ENCODE assay signal across 8 cellular contexts in genomic region chr1:1157914-1158710, GRCh38. TPM values are rescaled to one million over a fixed set of nuclear protein-coding genes. Genes with fewer than 3 reads are reported as not detected.
DNase-seq lines count a peak whose midpoint lies in the region; ATAC-seq lines count a peak whose summit lies in the region.

No MANE protein-coding gene starts in this region.

- H3K9me3 ChIP-seq in T-helper 17 cell (ENCODE audit: control insufficient read depth, low read length, poor library complexity, severe bottlenecking) = no peaks in the 10 kb centered on the region

- no peaks in the 10 kb centered on the region for H3K4me1 Mint-ChIP-seq in T-helper 17 cell
- no peaks in the 10 kb centered on the region for H3K4me1 Mint-ChIP-seq in dendritic cell treated with granulocyte-macrophage colony-stimulating factor and Interleukin-4, amounts not matched to agents 40 ng/mL and 50 ng/mL, for 4 days (ENCODE audit: low read depth)
- peaks cover 6% of the 10 kb centered on the region for H3K4me1 Mint-ChIP-seq in stimulated activated naive CD8-positive, alpha-beta T cell treated with anti-CD3 and anti-CD28 coated beads, Interleukin-15, Interleukin-2, amounts not matched to agents 100 ng/mL and 50 ng/mL, for 24 hours (ENCODE audit: low read depth)

- H3K27me3 Mint-ChIP-seq in T-helper 17 cell = no peaks in the 10 kb centered on the region
- H3K27me3 Mint-ChIP-seq in dendritic cell treated with granulocyte-macrophage colony-stimulating factor and Interleukin-4, amounts not matched to agents 40 ng/mL and 50 ng/mL, for 4 days = peaks cover 9% of the 10 kb centered on the region
- H3K27me3 Mint-ChIP-seq in stimulated activated naive CD8-positive, alpha-beta T cell treated with anti-CD3 and anti-CD28 coated beads, Interleukin-15, Interleukin-2, amounts not matched to agents 100 ng/mL and 50 ng/mL, for 24 hours = no peaks in the 10 kb centered on the region

- intact Hi-C loops in dendritic cell treated with granulocyte-macrophage colony-stimulating factor and Interleukin-4, amounts not matched to agents 40 ng/mL and 50 ng/mL, for 4 days (cut with micrococcal nuclease) = no loop called here

- ATAC-seq in HG02852 (IDR thresholded peaks at IDR 0.05; ENCODE audit: unreplicated experiment) (peak; percentile 42), T-helper 17 cell (peak; percentile 71), HG03565 (IDR thresholded peaks at IDR 0.05; ENCODE audit: unreplicated experiment) (no peak)

- H3K36me3 Mint-ChIP-seq in T-helper 17 cell (ENCODE audit: low read depth) = no peaks in the 10 kb centered on the region
- no peaks in the 10 kb centered on the region for H3K36me3 Mint-ChIP-seq in dendritic cell treated with granulocyte-macrophage colony-stimulating factor and Interleukin-4, amounts not matched to agents 40 ng/mL and 50 ng/mL, for 4 days (ENCODE audit: low read depth)
- H3K36me3 Mint-ChIP-seq in stimulated activated naive CD8-positive, alpha-beta T cell treated with anti-CD3 and anti-CD28 coated beads, Interleukin-15, Interleukin-2, amounts not matched to agents 100 ng/mL and 50 ng/mL, for 24 hours (ENCODE audit: low read depth) = peaks cover 4% of the 10 kb centered on the region

- peak; percentile 5 for DNase-seq in GM04504 (ENCODE audit: low read depth)
- no peak for DNase-seq in T-helper 17 cell
- peak; percentile 79 for DNase-seq in left kidney (ENCODE audit: low read depth, low spot score)
- no peak for DNase-seq in KG1 (lab: John Stamatoyannopoulos, UW)

- peak overlapping the region; percentile 78 for H3K4me3 Mint-ChIP-seq in T-helper 17 cell
- peak overlapping the region; percentile 73 for H3K4me3 Mint-ChIP-seq in dendritic cell treated with granulocyte-macrophage colony-stimulating factor and Interleukin-4, amounts not matched to agents 40 ng/mL and 50 ng/mL, for 4 days
- H3K4me3 Mint-ChIP-seq in stimulated activated naive CD8-positive, alpha-beta T cell treated with anti-CD3 and anti-CD28 coated beads, Interleukin-15, Interleukin-2, amounts not matched to agents 100 ng/mL and 50 ng/mL, for 24 hours = peak overlapping the region; percentile 68

- no peak overlapping the region for H3K27ac Mint-ChIP-seq in T-helper 17 cell
- peak overlapping the region; percentile 86 for H3K27ac Mint-ChIP-seq in dendritic cell treated with granulocyte-macrophage colony-stimulating factor and Interleukin-4, amounts not matched to agents 40 ng/mL and 50 ng/mL, for 4 days
- H3K27ac Mint-ChIP-seq in stimulated activated naive CD8-positive, alpha-beta T cell treated with anti-CD3 and anti-CD28 coated beads, Interleukin-15, Interleukin-2, amounts not matched to agents 100 ng/mL and 50 ng/mL, for 24 hours = no peak overlapping the region

- peaks cover 9% of the 10 kb centered on the region for H3K9me3 Mint-ChIP-seq in dendritic cell treated with granulocyte-macrophage colony-stimulating factor and Interleukin-4, amounts not matched to agents 40 ng/mL and 50 ng/mL, for 4 days
- peaks cover 9% of the 10 kb centered on the region for H3K9me3 Mint-ChIP-seq in stimulated activated naive CD8-positive, alpha-beta T cell treated with anti-CD3 and anti-CD28 coated beads, Interleukin-15, Interleukin-2, amounts not matched to agents 100 ng/mL and 50 ng/mL, for 24 hours

RNA-seq across cellular contexts. Expression of gene TTLL10, which starts 15.6 kb away (rescaled TPM):
- total RNA-seq in T-helper 17 cell = 1 to 10 TPM in 1 of 2 donors, under 1 TPM in 1; 0.86 to 2.5 TPM

RNA-seq across cellular contexts. Expression of gene C1orf159, which starts 42.2 kb away (rescaled TPM):
- total RNA-seq in T-helper 17 cell = 10 to 100 TPM; 13.4 to 17.1 TPM

RNA-seq across cellular contexts. Expression of gene TNFRSF18, which starts 48.3 kb away (rescaled TPM):
- 10 to 100 TPM; 47.9 to 80.4 TPM for total RNA-seq in T-helper 17 cell

RNA-seq across cellular contexts. Expression of gene TNFRSF4, which starts 55.8 kb away (rescaled TPM):
- total RNA-seq in T-helper 17 cell = 100 to 1,000 TPM in 1 of 2 donors, 10 to 100 TPM in 1; 94.7 to 127 TPM

Comparison
In these comparisons a context has a peak if more than half of its experiments do, and no peak if none do; other contexts are left out.
1. DNase-seq: peak in GM04504 (single experiment) and left kidney (single experiment); none in T-helper 17 cell (0 of 3) and KG1 (single experiment).
2. Peak in every context shown above with its lines, with median percentiles within 50 percentile points of each other: H3K4me3 Mint-ChIP-seq.